25 cellular contexts compared by ENCODE assay signal in the genomic region with DNA sequence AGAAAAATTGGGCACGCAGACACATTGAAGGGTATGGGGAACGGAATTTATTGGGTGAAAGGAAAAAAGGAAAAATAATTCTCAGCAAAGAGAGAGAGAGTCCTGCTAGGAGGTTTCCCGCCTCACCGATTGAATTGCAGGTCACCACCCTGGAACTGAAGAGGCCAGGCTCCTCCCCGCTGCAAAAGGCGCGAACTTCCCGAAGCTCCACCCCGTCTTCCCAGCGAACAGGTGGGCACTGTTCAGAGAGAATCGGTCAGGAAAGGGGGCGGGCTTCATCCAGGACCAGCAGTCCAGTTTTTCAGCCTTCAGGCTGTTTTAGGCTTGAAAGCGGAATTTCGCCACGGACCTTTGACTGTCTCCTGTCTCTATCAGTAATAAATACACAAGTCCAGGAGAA. TPM values are rescaled to one million over a fixed set of nuclear protein-coding genes. Genes with fewer than 3 reads are reported as not detected.
DNase-seq lines count a peak whose midpoint lies in the region; ATAC-seq and TF ChIP-seq lines count a peak whose summit lies in the region.
"Had no signal": no experiment of that assay in that cellular context is flagged by ENCODE, and none has a peak within 500 bp of the region (broad histone marks: within the 10 kb centered on the region; RNA-seq: fewer than 3 reads in every experiment).

No MANE protein-coding gene starts in this region.

- DNase-seq in Right ventricle myocardium inferior (ENCODE audit: missing footprints) = peak; percentile 52
- DNase-seq in left ventricle myocardium superior = no peak
- DNase-seq in NCI-H2227 treated with DMSO at 0.1 percent for 48 hours (lab: John Stamatoyannopoulos, UW) = peak; percentile 18
- DNase-seq in iPS-NIHi11 (ENCODE audit: low spot score) = peak; percentile 11
- no peak for DNase-seq in SKM-1 treated with dmso at 0.1 percent for 144 hours (lab: John Stamatoyannopoulos, UW; ENCODE audit: unreplicated experiment)
- DNase-seq in foreskin keratinocyte = no peak
- no peak for DNase-seq in HEK293T (ENCODE audit: extremely low spot score)
- DNase-seq: 8988T, ACHN, DMS153, DND-41, H7, MV-4-11, NCI-H1105, NCI-H1436 treated with DMSO at 0.1 percent for 48 hours, NCI-H187 treated with DMSO at 0.1 percent for 48 hours, NCI-H2171 treated with DMSO at 0.1 percent for 48 hours, NCI-H446 treated with DMSO at 0.1 percent for 48 hours, NCI-H526, NCI-H82, PC-9, Right ventricle myocardium superior, SW 1271 had no signal

- no peak for TF ChIP-seq EP300 in gastroesophageal sphincter (IDR thresholded peaks at IDR 0.05)

- H3K9me3 ChIP-seq in gastroesophageal sphincter = no peaks in the 10 kb centered on the region
- H3K9me3 ChIP-seq: SJSA1 had no signal

- H3K27ac ChIP-seq in foreskin keratinocyte (no peak overlapping the region), gastroesophageal sphincter (no peak overlapping the region)
- H3K27ac ChIP-seq: PC-9, SJSA1 had no signal

- 91 to 92% methylated on average over 9 to 14 of the region's 15 CpGs for WGBS in gastroesophageal sphincter (ENCODE audit: low coverage in 1 of 2), 2 donors

- intact Hi-C loops in Right ventricle myocardium inferior (cut with DNase I) = no loop called here
- intact Hi-C loops in left ventricle myocardium superior (cut with micrococcal nuclease) = no loop called here

- H3K27me3 ChIP-seq in foreskin keratinocyte (no peaks in the 10 kb centered on the region), gastroesophageal sphincter (no peaks in the 10 kb centered on the region)
- H3K27me3 ChIP-seq: SJSA1 had no signal

- CTCF ChIA-PET in HEK293T (lab: Yijun Ruan, JAX) = interaction anchor here (0.6 kb wide), 1 partner anchor 111 kb away, joined by 5 read pairs; no protein-coding TSS in a partner anchor

- POLR2A ChIA-PET in HEK293T (lab: Yijun Ruan, JAX) = no interaction called here

- TF ChIP-seq POLR2A in gastroesophageal sphincter (IDR thresholded peaks at IDR 0.05) = no peak

- no peak overlapping the region for H3K4me3 ChIP-seq in gastroesophageal sphincter
- H3K4me3 ChIP-seq: PC-9, SJSA1 had no signal

- no peaks in the 10 kb centered on the region for H3K36me3 ChIP-seq in gastroesophageal sphincter
- H3K36me3 ChIP-seq: SJSA1 had no signal

- no peak for TF ChIP-seq CTCF in foreskin keratinocyte (conservative IDR thresholded peaks at IDR 0.05)
- TF ChIP-seq CTCF in gastroesophageal sphincter (IDR thresholded peaks at IDR 0.05) = no peak

- H3K4me1 ChIP-seq in foreskin keratinocyte (no peaks in the 10 kb centered on the region), gastroesophageal sphincter (no peaks in the 10 kb centered on the region)
- H3K4me1 ChIP-seq: SJSA1 had no signal

- ATAC-seq in Right ventricle myocardium inferior (no peak), left ventricle myocardium superior (no peak), foreskin keratinocyte (no peak), gastroesophageal sphincter (no peak)

TF ChIP-seq in HEK293T, 16 proteins besides CTCF, POLR2A, EP300 and RAD21:
- TF ChIP-seq FOXA1 (IDR thresholded peaks at IDR 0.05) (no peak), SP1 (IDR thresholded peaks at IDR 0.05) (no peak), L3MBTL2 (conservative IDR thresholded peaks at IDR 0.05) (no peak), SUZ12 (IDR thresholded peaks at IDR 0.05) (no peak), BHLHE40 (IDR thresholded peaks at IDR 0.05; ENCODE audit: borderline replicate concordance) (no peak), NFRKB (IDR thresholded peaks at IDR 0.05) (no peak), HDGF (IDR thresholded peaks at IDR 0.05; ENCODE audit: borderline replicate concordance) (no peak), ELF4 (IDR thresholded peaks at IDR 0.05) (no peak), FOXM1 (IDR thresholded peaks at IDR 0.05; ENCODE audit: borderline replicate concordance) (no peak), CTBP1 (IDR thresholded peaks at IDR 0.05; ENCODE audit: borderline replicate concordance) (no peak), FOXK2 (IDR thresholded peaks at IDR 0.05) (no peak), TARDBP (IDR thresholded peaks at IDR 0.05) (no peak), ZNF384 (IDR thresholded peaks at IDR 0.05) (no peak), LEF1 (IDR thresholded peaks at IDR 0.05; ENCODE audit: borderline replicate concordance) (no peak), PKNOX1 (IDR thresholded peaks at IDR 0.05) (no peak), ARNT (IDR thresholded peaks at IDR 0.05) (no peak)

RNA-seq across cellular contexts. Expression of gene CADPS2, which starts 27.3 kb away (rescaled TPM):
- total RNA-seq in Right ventricle myocardium inferior (20.8 TPM), left ventricle myocardium superior (29.1 TPM), foreskin keratinocyte (0.28 and 1.0 TPM in 2 replicates), gastroesophageal sphincter (100 to 1,000 TPM in 3 of 4 donors, 10 to 100 TPM in 1; 20.3 to 205 (median 138) TPM)
- polyA plus RNA-seq in foreskin keratinocyte = 0.16 and 0.29 TPM in 2 replicates

Comparison
In these comparisons a context has a peak if more than half of its experiments do, and no peak if none do; other contexts are left out.
1. DNase-seq: peak in Right ventricle myocardium inferior (single experiment), NCI-H2227 treated with DMSO at 0.1 percent for 48 hours (single experiment) and iPS-NIHi11 (single experiment); none in left ventricle myocardium superior (single experiment), SKM-1 treated with dmso at 0.1 percent for 144 hours (single experiment), foreskin keratinocyte (0 of 2) and HEK293T (single experiment).
2. RNA of gene CADPS2, which starts 27.3 kb away (total RNA-seq): 20.3 to 205 TPM in gastroesophageal sphincter, 29.1 TPM in left ventricle myocardium superior (single experiment) and 20.8 TPM in Right ventricle myocardium inferior (single experiment); 0.28 to 1.0 TPM in foreskin keratinocyte; every median in the first group is over 10 times any median in the second.